24 cellular contexts compared by ENCODE assay signal in genomic region chr2:23433282-23433681, GRCh38.
"Had no signal": no experiment of that assay in that cellular context is flagged by ENCODE, and none has a peak within 500 bp of the region (broad histone marks: within the 10 kb centered on the region; RNA-seq: fewer than 3 reads in every experiment).

No MANE protein-coding gene starts in this region.

- DNase-seq: activated CD4-positive, alpha-beta T cell treated with anti-CD3 and anti-CD28 coated beads for 4 hours; activated CD8-positive, alpha-beta T cell treated with anti-CD3 and anti-CD28 coated beads for 36 hours; activated gamma-delta T cell; activated naive CD4-positive, alpha-beta T cell treated with anti-CD3 and anti-CD28 coated beads, Interleukin-2, amount 10 ng/mL, durations not matched to agents 7 days and 5 days; activated naive CD8-positive, alpha-beta T cell treated with anti-CD3 and anti-CD28 coated beads for 36 hours; activated T-cell treated with anti-CD3 and anti-CD28 coated beads for 4 hours; KG1; NCI-H1092; NCI-H1417 treated with DMSO at 0.1 percent for 48 hours; NCI-H1694; NCI-H2029; NCI-H2107; NCI-H510A treated with DMSO at 0.1 percent for 48 hours; NCI-H69; NK-92 treated with Interleukin-12 subunit alpha and Interleukin-12 subunit beta, amount 100 ng/mL, for 24 hours; OCI-M1; RPMI8226; T-helper 2 cell had no signal

- H3K4me3 ChIP-seq: SK-N-MC had no signal

- ATAC-seq: activated CD4-positive, CD25-positive, alpha-beta regulatory T cell treated with anti-CD3 and anti-CD28 coated beads, Interleukin-2, amount 50 U/mL, for 24 hours; activated CD8-positive, alpha-beta T cell treated with anti-CD3 and anti-CD28 coated beads for 36 hours; activated T-helper 17 cell treated with anti-CD3 and anti-CD28 coated beads, Interleukin-2, amount 50 U/mL, for 72 hours; Panc1; Right ventricle myocardium inferior; T-cell had no signal

- H3K27ac ChIP-seq: SK-N-MC had no signal
